19 cellular contexts compared by ENCODE assay signal in genomic region chr6:20198764-20199174, GRCh38. TPM values are rescaled to one million over a fixed set of nuclear protein-coding genes. Genes with fewer than 3 reads are reported as not detected.
DNase-seq lines count a peak whose midpoint lies in the region; ATAC-seq, FAIRE-seq and TF ChIP-seq lines count a peak whose summit lies in the region.
"Had no signal": no experiment of that assay in that cellular context is flagged by ENCODE, and none has a peak within 500 bp of the region (broad histone marks: within the 10 kb centered on the region; RNA-seq: fewer than 3 reads in every experiment).

No MANE protein-coding gene starts in this region.

- H3K27ac ChIP-seq in IMR-90 (ENCODE audit: insufficient read depth, low read length), result no peak overlapping the region
- H3K27ac ChIP-seq in duodenal mucosa (ENCODE audit: low read depth, low read length), result no peak overlapping the region
- H3K27ac ChIP-seq in sigmoid colon, result peak overlapping the region in 3 of 4 donors; percentile 49 to 73 (median 65)
- no peak overlapping the region for H3K27ac ChIP-seq in tibial artery
- H3K27ac ChIP-seq: gastrocnemius medialis, RWPE1 had no signal

- H2BK20ac ChIP-seq in IMR-90 (ENCODE audit: low read depth, low read length), result no peak overlapping the region

- H3K4me3 ChIP-seq in IMR-90 (ENCODE audit: insufficient read depth, low read depth, low read length) (no peak overlapping the region), duodenal mucosa (ENCODE audit: low read depth in 1 of 2, low read length in 2 of 2) (peak overlapping the region; percentile 45 to 50), sigmoid colon (no peak overlapping the region), tibial artery (no peak overlapping the region)
- H3K4me3 ChIP-seq: gastrocnemius medialis had no signal

- TF ChIP-seq RAD21 in IMR-90 (IDR thresholded peaks at IDR 0.05; ENCODE audit: low read length), result no peak

- no peak for TF ChIP-seq EP300 in sigmoid colon (IDR thresholded peaks at IDR 0.05)

- H2BK5ac ChIP-seq in IMR-90 (ENCODE audit: low read depth, low read length, poor library complexity, severe bottlenecking), result no peak overlapping the region

- no peak for TF ChIP-seq POLR2A in GM12891 (IDR thresholded peaks at IDR 0.05; ENCODE audit: low read depth, low read length)
- TF ChIP-seq POLR2A in IMR-90 (IDR thresholded peaks at IDR 0.05; ENCODE audit: low read depth, low read length), result no peak
- TF ChIP-seq POLR2A in sigmoid colon (IDR thresholded peaks at IDR 0.05), result no peak

- DNase-seq in GM12891 (ENCODE audit: insufficient read length, low spot score), result no peak
- DNase-seq in IMR-90, result no peak
- no peak for DNase-seq in sigmoid colon
- no peak for DNase-seq in MV-4-11 (lab: John Stamatoyannopoulos, UW)
- no peak for DNase-seq in tibial artery
- DNase-seq: activated CD4-positive, CD25-positive, alpha-beta regulatory T cell treated with anti-CD3 and anti-CD28 coated beads, Interleukin-2, amount 50 U/mL, for 72 hours; dermis blood vessel endothelial cell; gastrocnemius medialis; midbrain; NCI-H1694 treated with DMSO at 0.1 percent for 48 hours; retina; stimulated activated CD4-positive, alpha-beta T cell treated with anti-CD3 and anti-CD28 coated beads, Interleukin-12 subunit alpha, Interleukin-12 subunit beta, amount 100 ng/mL, for 4 hours; stimulated activated CD8-positive, alpha-beta memory T cell treated with anti-CD3 and anti-CD28 coated beads, Interleukin-4, amount 100 ng/mL, for 48 hours had no signal

- peak; percentile 71 for FAIRE-seq in GM12891 (lab: Jason Lieb, UNC)
- FAIRE-seq: bronchial epithelial cell, H54 had no signal

- H3K4me2 ChIP-seq in IMR-90 (ENCODE audit: low read depth, low read length), result no peak overlapping the region

- intact Hi-C loops in IMR-90 (cut with micrococcal nuclease) (no loop called here), sigmoid colon (cut with DNase I) (no loop called here), tibial artery (cut with DNase I; ENCODE audit: low total_unique reads) (no loop called here)

- no peaks in the 10 kb centered on the region; the same call in 1 of the 2 replicates for H3K4me1 ChIP-seq in IMR-90 (ENCODE audit: control insufficient read depth, insufficient read depth, low read length)
- H3K4me1 ChIP-seq in duodenal mucosa (ENCODE audit: control insufficient read depth in 1 of 2, insufficient read depth in 2 of 2, low read length in 2 of 2), result peaks cover 52 to 53% of the 10 kb centered on the region in 2 donors
- H3K4me1 ChIP-seq in sigmoid colon, result peaks cover 0 to 59% (median 54%) of the 10 kb centered on the region in 4 donors
- H3K4me1 ChIP-seq in tibial artery, result peaks cover 0 to 7% (median 0%) of the 10 kb centered on the region in 4 donors
- H3K4me1 ChIP-seq: gastrocnemius medialis had no signal

- ATAC-seq in IMR-90 (ENCODE audit: low read depth), result no peak
- ATAC-seq in GM18520 (IDR thresholded peaks at IDR 0.05; ENCODE audit: unreplicated experiment), result no peak
- ATAC-seq: activated T-helper 17 cell treated with anti-CD3 and anti-CD28 coated beads, Interleukin-2, amount 50 U/mL, for 72 hours; gastrocnemius medialis had no signal

- no TSS peak for BruUV-seq in IMR-90 (replicated peaks; lab: Mats Ljungman, UMichigan)

- H3K9ac ChIP-seq in IMR-90 (ENCODE audit: low read depth, low read length) (no peak overlapping the region), duodenal mucosa (ENCODE audit: low read depth in 1 of 2, low read length in 2 of 2) (peak overlapping the region in 1 of 2 donors; percentile 4)

- H2AFZ ChIP-seq in IMR-90 (replicated peaks; ENCODE audit: low read length, poor library complexity), result no peak overlapping the region

- TF ChIP-seq CTCF in IMR-90 (conservative IDR thresholded peaks at IDR 0.05; ENCODE audit: low read depth, low read length) (no peak), sigmoid colon (IDR thresholded peaks at IDR 0.05) (no peak), tibial artery (IDR thresholded peaks at IDR 0.05) (no peak)

- no peak overlapping the region for H4K8ac ChIP-seq in IMR-90 (ENCODE audit: low read depth in 2 of 2, low read length in 2 of 2)

- in situ Hi-C loops in IMR-90 (cut with MboI; ENCODE audit: low sequenced_read_pairs), result no loop called here

- H2BK15ac ChIP-seq in IMR-90 (ENCODE audit: low read depth, low read length), result no peak overlapping the region

- H4K5ac ChIP-seq in IMR-90 (ENCODE audit: low read depth, low read length), result 0 out of 2 replicates have a peak overlapping the region, but pooled peaks have one; percentile 21

- H3K9me3 ChIP-seq in IMR-90 (ENCODE audit: control insufficient read depth, insufficient read depth, low read length), result no peaks in the 10 kb centered on the region
- H3K9me3 ChIP-seq in duodenal mucosa (ENCODE audit: control insufficient read depth in 1 of 2, low read length in 2 of 2), result no peaks in the 10 kb centered on the region
- H3K9me3 ChIP-seq in sigmoid colon, result no peaks in the 10 kb centered on the region
- no peaks in the 10 kb centered on the region for H3K9me3 ChIP-seq in tibial artery
- H3K9me3 ChIP-seq: gastrocnemius medialis had no signal

- 71% methylated on average over 3 of the region's 6 CpGs; no CpG with 5 or more reads in 1 of the 2 experiments for WGBS in IMR-90 (ENCODE audit: extremely low coverage in 2 of 2, insufficient read length in 1 of 2), 2 experiments
- WGBS in sigmoid colon, 2 donors, result 9 to 61% methylated on average over 6 of the region's 6 CpGs

- no peaks in the 10 kb centered on the region for H4K20me1 ChIP-seq in IMR-90 (ENCODE audit: insufficient read depth, low read length)

- no peak overlapping the region for H3K4ac ChIP-seq in IMR-90 (ENCODE audit: low read depth, low read length)

- no peak overlapping the region for H3K23ac ChIP-seq in IMR-90 (ENCODE audit: low read depth, low read length)

- H3K79me1 ChIP-seq in IMR-90 (ENCODE audit: low read depth in 1 of 2, low read length in 2 of 2), result peaks cover 0 to 8% of the 10 kb centered on the region in 2 experiments; a peak in 2 of 4 replicates

- no peak overlapping the region for H3K56ac ChIP-seq in IMR-90 (ENCODE audit: extremely low read depth, insufficient read depth, low read length)

- H2AK5ac ChIP-seq in IMR-90 (ENCODE audit: low read depth, low read length), result peak overlapping the region; percentile 21; the same call in 1 of the 2 replicates

- dilution Hi-C loops in IMR-90 (cut with HindIII; ENCODE audit: low sequenced_read_pairs, unreplicated experiment), result no loop called here

- H3K14ac ChIP-seq in IMR-90 (replicated peaks; ENCODE audit: low read depth, low read length), result no peak overlapping the region

- H3K27me3 ChIP-seq in IMR-90 (ENCODE audit: control insufficient read depth, insufficient read depth, low read length) (no peaks in the 10 kb centered on the region), duodenal mucosa (ENCODE audit: control insufficient read depth in 1 of 2, insufficient read depth in 2 of 2, low read length in 2 of 2) (no peaks in the 10 kb centered on the region), sigmoid colon (no peaks in the 10 kb centered on the region), tibial artery (no peaks in the 10 kb centered on the region)
- H3K27me3 ChIP-seq: gastrocnemius medialis had no signal

- CTCF ChIA-PET in IMR-90 (lab: Yijun Ruan, JAX), result interaction anchor here (1.1 kb wide), 1 partner anchor 12 kb away, joined by 4 read pairs; no protein-coding TSS in a partner anchor

- no peak overlapping the region for H2AK9ac ChIP-seq in IMR-90 (replicated peaks; ENCODE audit: low read depth, low read length, poor library complexity)

- no peak overlapping the region for H3K18ac ChIP-seq in IMR-90 (ENCODE audit: low read depth, low read length)

- POLR2A ChIA-PET in IMR-90 (lab: Charles Lee; ENCODE audit: unreplicated experiment), result no interaction called here

- no peaks in the 10 kb centered on the region for H3K36me3 ChIP-seq in IMR-90 (ENCODE audit: control insufficient read depth, insufficient read depth, low read length)
- no peaks in the 10 kb centered on the region for H3K36me3 ChIP-seq in duodenal mucosa (ENCODE audit: control insufficient read depth in 1 of 2, insufficient read depth in 2 of 2, low read length in 2 of 2)
- no peaks in the 10 kb centered on the region for H3K36me3 ChIP-seq in sigmoid colon
- no peaks in the 10 kb centered on the region for H3K36me3 ChIP-seq in tibial artery
- H3K36me3 ChIP-seq: gastrocnemius medialis had no signal

- H2BK120ac ChIP-seq in IMR-90 (ENCODE audit: low read depth, low read length), result no peak overlapping the region

- no peak overlapping the region for H4K91ac ChIP-seq in IMR-90 (ENCODE audit: insufficient read depth, low read depth, low read length)

- 0 out of 2 replicates have a peak, but pooled peaks cover 4% of the 10 kb centered on the region for H3K9me1 ChIP-seq in IMR-90 (ENCODE audit: insufficient read depth, low read length)

TF ChIP-seq in GM12891, 5 proteins besides CTCF, POLR2A, EP300 and RAD21:
- no peak for TF ChIP-seq POLR2AphosphoS5 (IDR thresholded peaks at IDR 0.05; ENCODE audit: low read depth, low read length)
- TF ChIP-seq PAX5 (IDR thresholded peaks at IDR 0.05; ENCODE audit: insufficient read depth, low read length, severe bottlenecking), result no peak
- TF ChIP-seq SPI1 (IDR thresholded peaks at IDR 0.05; ENCODE audit: low read depth, low read length), result no peak
- no peak for TF ChIP-seq TAF1 (IDR thresholded peaks at IDR 0.05; ENCODE audit: low read depth, low read length)
- TF ChIP-seq POU2F2 (IDR thresholded peaks at IDR 0.05; ENCODE audit: low read depth, low read length), result no peak

TF ChIP-seq in IMR-90, 13 proteins besides CTCF, POLR2A, EP300 and RAD21:
- TF ChIP-seq MXI1 (IDR thresholded peaks at IDR 0.05; ENCODE audit: borderline replicate concordance, low read depth, low read length) (no peak), NFE2L2 (IDR thresholded peaks at IDR 0.05; ENCODE audit: low read depth, low read length) (no peak), ELK1 (IDR thresholded peaks at IDR 0.05; ENCODE audit: borderline replicate concordance, low read depth, low read length) (no peak)
TF ChIP-seq in IMR-90: peak in this region for 0.

RNA-seq across cellular contexts. Expression of gene MBOAT1, which starts 13.5 kb away (rescaled TPM):
- 4.2 TPM for polyA plus RNA-seq in GM12891 (2012; ENCODE audit: low read depth, missing spikeins)
- 4.7 and 5.6 TPM in 2 replicates for total RNA-seq in IMR-90 (2012; rRNA removed)
- 1.4 and 1.6 TPM in 2 replicates for polyA plus RNA-seq in IMR-90 (2012; rRNA removed)
- polyA plus RNA-seq in IMR-90 (2012; cell fraction: cytosol; rRNA removed), result 0.46 and 0.49 TPM in 2 replicates
- 1.4 and 6.2 TPM in 2 replicates for polyA plus RNA-seq in IMR-90 (2012; cell fraction: nucleus; rRNA removed; ENCODE audit: low replicate concordance)
- total RNA-seq in sigmoid colon, result 10 to 100 TPM in 3 of 4 donors, 1 to 10 TPM in 1; 6.9 to 15.6 (median 11.0) TPM
- 10 to 100 TPM in 1 of 3 donors, 1 to 10 TPM in 2; 2.4 to 16.6 (median 3.5) TPM for polyA plus RNA-seq in sigmoid colon

Comparison
In these comparisons a context has a peak if more than half of its experiments do, and no peak if none do; other contexts are left out.
1. H3K27ac ChIP-seq: peak in sigmoid colon (3 of 4); none in IMR-90 (single experiment), duodenal mucosa (single experiment) and tibial artery (0 of 2).
2. H3K4me3 ChIP-seq: peak in duodenal mucosa (2 of 2); none in IMR-90 (single experiment), sigmoid colon (0 of 4) and tibial artery (0 of 2).